15 cellular contexts compared by ENCODE assay signal in genomic region chr9:137785704-137786161, GRCh38.
DNase-seq lines count a peak whose midpoint lies in the region; ATAC-seq and TF ChIP-seq lines count a peak whose summit lies in the region.
"Had no signal": no experiment of that assay in that cellular context is flagged by ENCODE, and none has a peak within 500 bp of the region (broad histone marks: within the 10 kb centered on the region; RNA-seq: fewer than 3 reads in every experiment).

No MANE protein-coding gene starts in this region.

- POLR2A ChIA-PET in WTC11 (lab: Charles Lee): no interaction called here

- peaks cover 24% of the 10 kb centered on the region for H3K36me3 Mint-ChIP-seq in WTC11

- TF ChIP-seq CTCF in WTC11 (IDR thresholded peaks at IDR 0.05) (no peak), omental fat pad (IDR thresholded peaks at IDR 0.05) (no peak)

- H3K4me3 Mint-ChIP-seq in WTC11: no peak overlapping the region

- H3K9me3 Mint-ChIP-seq in WTC11: no peaks in the 10 kb centered on the region; the same call in 1 of the 2 replicates

- ATAC-seq in WTC11: peak; percentile 43
- ATAC-seq in GM18867 (IDR thresholded peaks at IDR 0.05; ENCODE audit: unreplicated experiment): no peak
- no peak for ATAC-seq in omental fat pad (ENCODE audit: low FRiP score)

- peak; percentile 27 for DNase-seq in Ammon's horn (ENCODE audit: low spot score)
- peak; percentile 54 for DNase-seq in HuH-7 (ENCODE audit: low spot score)
- peak; percentile 36 for DNase-seq in WTC11 (ENCODE audit: low spot score)
- DNase-seq in left kidney (ENCODE audit: low read depth, low spot score): peak; percentile 11
- no peak for DNase-seq in SIG-M5 treated with dmso at 0.1 percent for 504 hours (lab: John Stamatoyannopoulos, UW; ENCODE audit: unreplicated experiment)
- no peak for DNase-seq in NK-92 treated with Interleukin-12 subunit alpha and Interleukin-12 subunit beta, amount 100 ng/mL, for 24 hours (lab: John Stamatoyannopoulos, UW)
- DNase-seq in omental fat pad (ENCODE audit: low spot score): no peak
- DNase-seq: activated T-cell treated with anti-CD3 and anti-CD28 coated beads for 4 hours; heart right ventricle; lower lobe of right lung; NCI-H446 treated with DMSO at 0.1 percent for 48 hours; SIG-M5; stimulated activated CD4-positive, alpha-beta T cell treated with anti-CD3 and anti-CD28 coated beads, Interleukin-2, amount 100 ng/mL, for 48 hours; stimulated activated naive CD4-positive, alpha-beta T cell treated with Interleukin-2 at 50 U/mL for 16 hours had no signal

- peak overlapping the region; percentile 94 for H3K27ac Mint-ChIP-seq in WTC11

- CTCF ChIA-PET in WTC11 (lab: Charles Lee): no interaction called here

- H3K27me3 Mint-ChIP-seq in WTC11 (ENCODE audit: low read depth): no peaks in the 10 kb centered on the region

- H3K4me1 Mint-ChIP-seq in WTC11: peaks cover 21% of the 10 kb centered on the region

TF ChIP-seq in WTC11, 78 proteins besides CTCF, POLR2A, EP300 and RAD21:
- TF ChIP-seq ZNF423 (CRISPR knock-in tag; IDR thresholded peaks at IDR 0.05) (peak; percentile 92), JUN (CRISPR knock-in tag; IDR thresholded peaks at IDR 0.05) (no peak), TEAD1 (CRISPR knock-in tag; IDR thresholded peaks at IDR 0.05) (no peak), FOXJ3 (CRISPR knock-in tag; IDR thresholded peaks at IDR 0.05; ENCODE audit: borderline replicate concordance) (no peak), ZNF416 (CRISPR knock-in tag; IDR thresholded peaks at IDR 0.05) (no peak), NR1H2 (CRISPR knock-in tag; IDR thresholded peaks at IDR 0.05) (no peak), ZNF317 (CRISPR knock-in tag; IDR thresholded peaks at IDR 0.05; ENCODE audit: borderline replicate concordance, low read depth) (no peak), ELF4 (CRISPR knock-in tag; IDR thresholded peaks at IDR 0.05; ENCODE audit: low read depth) (no peak), ZNF671 (CRISPR knock-in tag; IDR thresholded peaks at IDR 0.05) (no peak), KAT7 (CRISPR knock-in tag; IDR thresholded peaks at IDR 0.05; ENCODE audit: borderline replicate concordance) (no peak), JAZF1 (CRISPR knock-in tag; IDR thresholded peaks at IDR 0.05) (no peak), GABPB1 (CRISPR knock-in tag; IDR thresholded peaks at IDR 0.05) (peak; percentile 64; the same call in 1 of the 2 replicates), TCF7 (CRISPR knock-in tag; IDR thresholded peaks at IDR 0.05; ENCODE audit: low read depth) (no peak), USF1 (CRISPR knock-in tag; IDR thresholded peaks at IDR 0.05) (no peak), SOX15 (CRISPR knock-in tag; IDR thresholded peaks at IDR 0.05) (no peak), RELA (CRISPR knock-in tag; IDR thresholded peaks at IDR 0.05; ENCODE audit: borderline replicate concordance) (no peak)
- TF ChIP-seq, protein P1, sequence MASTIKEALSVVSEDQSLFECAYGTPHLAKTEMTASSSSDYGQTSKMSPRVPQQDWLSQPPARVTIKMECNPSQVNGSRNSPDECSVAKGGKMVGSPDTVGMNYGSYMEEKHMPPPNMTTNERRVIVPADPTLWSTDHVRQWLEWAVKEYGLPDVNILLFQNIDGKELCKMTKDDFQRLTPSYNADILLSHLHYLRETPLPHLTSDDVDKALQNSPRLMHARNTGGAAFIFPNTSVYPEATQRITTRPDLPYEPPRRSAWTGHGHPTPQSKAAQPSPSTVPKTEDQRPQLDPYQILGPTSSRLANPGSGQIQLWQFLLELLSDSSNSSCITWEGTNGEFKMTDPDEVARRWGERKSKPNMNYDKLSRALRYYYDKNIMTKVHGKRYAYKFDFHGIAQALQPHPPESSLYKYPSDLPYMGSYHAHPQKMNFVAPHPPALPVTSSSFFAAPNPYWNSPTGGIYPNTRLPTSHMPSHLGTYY (CRISPR knock-in tag; IDR thresholded peaks at IDR 0.05): no peak

Comparison
In these comparisons a context has a peak if more than half of its experiments do, and no peak if none do; other contexts are left out.
1. DNase-seq: peak in Ammon's horn (single experiment), HuH-7 (single experiment), WTC11 (single experiment) and left kidney (single experiment); none in SIG-M5 treated with dmso at 0.1 percent for 504 hours (single experiment), NK-92 treated with Interleukin-12 subunit alpha and Interleukin-12 subunit beta, amount 100 ng/mL, for 24 hours (single experiment) and omental fat pad (single experiment).